ENCODE assay signal across 1 cellular context in the genomic region with DNA sequence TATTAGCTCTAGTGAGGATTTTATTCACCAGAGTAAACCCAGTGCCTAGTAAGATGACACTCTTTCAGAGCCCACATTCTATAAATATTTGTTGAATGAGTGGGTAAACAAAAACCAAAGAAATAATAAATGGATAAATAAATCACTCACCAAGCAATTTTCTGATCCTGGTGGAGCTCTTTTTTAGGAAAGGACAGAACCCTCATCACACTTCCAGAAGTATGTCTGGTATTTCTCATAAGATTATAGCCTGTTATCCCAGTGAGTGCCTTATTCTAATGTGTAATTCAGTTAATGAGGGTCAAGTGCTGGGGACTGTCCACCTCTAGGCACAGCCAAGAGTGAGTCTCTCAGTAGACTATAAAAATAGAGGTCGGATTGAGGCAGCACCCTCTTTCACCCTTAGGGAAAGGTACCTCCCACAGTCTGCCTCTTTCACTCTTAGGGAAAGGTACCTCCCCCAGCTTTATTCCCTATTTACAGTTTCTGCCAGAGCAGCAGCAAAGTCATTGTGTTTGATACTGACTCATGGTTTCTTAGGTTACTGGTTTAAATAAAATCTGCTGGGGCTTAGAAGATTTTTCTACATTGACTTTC.
TF ChIP-seq lines count a peak whose summit lies in the region.

No MANE protein-coding gene starts in this region.

TF ChIP-seq in GM23338, 12 proteins besides CTCF, POLR2A, EP300 and RAD21 (continued from another document):
- TF ChIP-seq, protein P1, sequence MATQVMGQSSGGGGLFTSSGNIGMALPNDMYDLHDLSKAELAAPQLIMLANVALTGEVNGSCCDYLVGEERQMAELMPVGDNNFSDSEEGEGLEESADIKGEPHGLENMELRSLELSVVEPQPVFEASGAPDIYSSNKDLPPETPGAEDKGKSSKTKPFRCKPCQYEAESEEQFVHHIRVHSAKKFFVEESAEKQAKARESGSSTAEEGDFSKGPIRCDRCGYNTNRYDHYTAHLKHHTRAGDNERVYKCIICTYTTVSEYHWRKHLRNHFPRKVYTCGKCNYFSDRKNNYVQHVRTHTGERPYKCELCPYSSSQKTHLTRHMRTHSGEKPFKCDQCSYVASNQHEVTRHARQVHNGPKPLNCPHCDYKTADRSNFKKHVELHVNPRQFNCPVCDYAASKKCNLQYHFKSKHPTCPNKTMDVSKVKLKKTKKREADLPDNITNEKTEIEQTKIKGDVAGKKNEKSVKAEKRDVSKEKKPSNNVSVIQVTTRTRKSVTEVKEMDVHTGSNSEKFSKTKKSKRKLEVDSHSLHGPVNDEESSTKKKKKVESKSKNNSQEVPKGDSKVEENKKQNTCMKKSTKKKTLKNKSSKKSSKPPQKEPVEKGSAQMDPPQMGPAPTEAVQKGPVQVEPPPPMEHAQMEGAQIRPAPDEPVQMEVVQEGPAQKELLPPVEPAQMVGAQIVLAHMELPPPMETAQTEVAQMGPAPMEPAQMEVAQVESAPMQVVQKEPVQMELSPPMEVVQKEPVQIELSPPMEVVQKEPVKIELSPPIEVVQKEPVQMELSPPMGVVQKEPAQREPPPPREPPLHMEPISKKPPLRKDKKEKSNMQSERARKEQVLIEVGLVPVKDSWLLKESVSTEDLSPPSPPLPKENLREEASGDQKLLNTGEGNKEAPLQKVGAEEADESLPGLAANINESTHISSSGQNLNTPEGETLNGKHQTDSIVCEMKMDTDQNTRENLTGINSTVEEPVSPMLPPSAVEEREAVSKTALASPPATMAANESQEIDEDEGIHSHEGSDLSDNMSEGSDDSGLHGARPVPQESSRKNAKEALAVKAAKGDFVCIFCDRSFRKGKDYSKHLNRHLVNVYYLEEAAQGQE (IDR thresholded peaks at IDR 0.05; ENCODE audit: unreplicated experiment) = no peak
- TF ChIP-seq ZNF331 (CRISPR knock-in tag; IDR thresholded peaks at IDR 0.05; ENCODE audit: low read depth) = no peak
- TF ChIP-seq EZH2 (IDR thresholded peaks at IDR 0.05; ENCODE audit: low read depth, unreplicated experiment) = no peak
- TF ChIP-seq ETS1 (IDR thresholded peaks at IDR 0.05) = no peak
- no peak for TF ChIP-seq EZH2phosphoT487 (IDR thresholded peaks at IDR 0.05; ENCODE audit: unreplicated experiment)
- TF ChIP-seq NANOG (IDR thresholded peaks at IDR 0.05; ENCODE audit: borderline replicate concordance) = no peak
- TF ChIP-seq CREB1 (CRISPR knock-in tag; IDR thresholded peaks at IDR 0.05; ENCODE audit: low read depth) = no peak
- no peak for TF ChIP-seq POLR2AphosphoS5 (IDR thresholded peaks at IDR 0.05; ENCODE audit: low read depth)
- TF ChIP-seq JUNB (IDR thresholded peaks at IDR 0.05; ENCODE audit: unreplicated experiment) = no peak
TF ChIP-seq in GM23338: peak in this region for 0.
